ENCODE assay signal across 8 cellular contexts in the genomic region with DNA sequence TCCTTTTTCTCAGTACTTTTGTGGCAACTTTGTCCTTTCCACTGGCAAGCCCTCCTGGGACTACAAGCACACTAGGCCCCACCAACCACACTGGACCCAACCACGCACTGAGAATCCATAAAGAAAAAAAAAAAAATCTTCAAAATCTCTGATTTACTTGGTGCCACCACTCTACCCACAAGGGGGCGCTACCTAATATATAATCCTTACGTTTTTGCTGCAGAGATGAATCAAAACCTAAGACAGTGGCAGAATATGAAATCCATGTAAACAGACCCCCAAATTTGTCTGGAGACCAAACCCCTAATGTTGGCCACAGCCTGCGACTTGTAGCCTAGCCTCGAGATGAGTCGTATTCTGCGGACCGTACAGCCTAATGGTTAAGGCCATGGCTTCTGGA.
A peak's percentile ranks its signal among the peaks of the same experiment; 100 is the strongest.
DNase-seq lines count a peak whose midpoint lies in the region; ATAC-seq and TF ChIP-seq lines count a peak whose summit lies in the region.

No MANE protein-coding gene starts in this region.

- H2AFZ ChIP-seq in OCI-LY3 (ENCODE audit: low read depth, low read length) (no peak overlapping the region), fibroblast of lung (ENCODE audit: low read length) (no peak overlapping the region)

- CTCF ChIA-PET in AG04450 (lab: Charles Lee) = interaction anchor here (0.6 to 0.9 kb wide), 6 partner anchors 12 to 637 kb away, joined by 3 to 5 read pairs (median 3); no protein-coding TSS in a partner anchor

- no peaks in the 10 kb centered on the region for H4K20me1 ChIP-seq in OCI-LY3 (ENCODE audit: insufficient read depth, low read length)
- no peaks in the 10 kb centered on the region for H4K20me1 ChIP-seq in fibroblast of lung (ENCODE audit: control insufficient read depth, extremely low read depth, insufficient read depth, low read length)

- H3K27me3 ChIP-seq in AG04450 (ENCODE audit: control insufficient read depth, insufficient read depth, low read length) (no peaks in the 10 kb centered on the region), OCI-LY3 (ENCODE audit: low read depth, low read length) (no peaks in the 10 kb centered on the region), fibroblast of lung (ENCODE audit: control insufficient read depth, insufficient read depth, low read length) (no peaks in the 10 kb centered on the region), thyroid gland (no peaks in the 10 kb centered on the region)

- H3K4me1 ChIP-seq in OCI-LY3 (ENCODE audit: low read length) = no peaks in the 10 kb centered on the region
- no peaks in the 10 kb centered on the region for H3K4me1 ChIP-seq in fibroblast of lung (ENCODE audit: control insufficient read depth, extremely low read depth, insufficient read depth, low read length)
- H3K4me1 ChIP-seq in thyroid gland = no peaks in the 10 kb centered on the region

- no peak overlapping the region for H3K9ac ChIP-seq in OCI-LY3 (ENCODE audit: low read length)
- H3K9ac ChIP-seq in fibroblast of lung (ENCODE audit: insufficient read depth, low read length) = no peak overlapping the region

- H3K4me3 ChIP-seq in AG04450 (ENCODE audit: low read depth, low read length) (no peak overlapping the region), GM12864 (ENCODE audit: low read depth, low read length) (no peak overlapping the region), OCI-LY3 (ENCODE audit: low read length) (no peak overlapping the region), fibroblast of lung (replicated peaks in 1 of 4; ENCODE audit: control extremely low read depth in 1 of 4, insufficient read depth in 1 of 4, low read depth in 3 of 4, low read length in 4 of 4) (no peak overlapping the region), thyroid gland (replicated peaks in 1 of 3) (no peak overlapping the region)

- H3K9me3 ChIP-seq in AG04450 (ENCODE audit: control insufficient read depth, insufficient read depth, low read length) (no peaks in the 10 kb centered on the region), OCI-LY3 (ENCODE audit: insufficient read depth, low read length) (no peaks in the 10 kb centered on the region), fibroblast of lung (ENCODE audit: control insufficient read depth, insufficient read depth, low read depth, low read length) (no peaks in the 10 kb centered on the region), thyroid gland (no peaks in the 10 kb centered on the region)

- ATAC-seq in HG02840 (IDR thresholded peaks at IDR 0.05; ENCODE audit: low FRiP score, unreplicated experiment) (no peak), GM19395 (IDR thresholded peaks at IDR 0.05; ENCODE audit: unreplicated experiment) (no peak)

- H3K27ac ChIP-seq in AG04450 (ENCODE audit: low read depth, low read length) (no peak overlapping the region), OCI-LY3 (ENCODE audit: low read length) (no peak overlapping the region), fibroblast of lung (ENCODE audit: insufficient read depth, low read length) (no peak overlapping the region), thyroid gland (no peak overlapping the region)

- H3K79me2 ChIP-seq in OCI-LY3 (ENCODE audit: low read length) = no peaks in the 10 kb centered on the region
- no peaks in the 10 kb centered on the region for H3K79me2 ChIP-seq in fibroblast of lung (ENCODE audit: control insufficient read depth, insufficient read depth, low read length)

- TF ChIP-seq CTCF in AG04450 (IDR thresholded peaks at IDR 0.05; ENCODE audit: low read depth, low read length) = peak; percentile 31; the same call in 1 of the 2 replicates
- TF ChIP-seq CTCF in GM12864 (IDR thresholded peaks at IDR 0.05; ENCODE audit: low read depth, low read length, missing control alignments) = peak; percentile 25
- peak; percentile 69 for TF ChIP-seq CTCF in OCI-LY3 (IDR thresholded peaks at IDR 0.05; ENCODE audit: low read depth, low read length)
- peak; percentile 27 to 51 for TF ChIP-seq CTCF in fibroblast of lung (conservative IDR thresholded peaks at IDR 0.05 in 1 of 2, IDR thresholded peaks at IDR 0.05 in 1 of 2; ENCODE audit: low read depth in 1 of 2, low read length in 2 of 2)
- TF ChIP-seq CTCF in thyroid gland (IDR thresholded peaks at IDR 0.05) = peak in 2 of 6 experiments; percentile 24 to 43

- POLR2A ChIA-PET in AG04450 (lab: Yijun Ruan, JAX) = no interaction called here

- intact Hi-C loops in thyroid gland (cut with DNase I) = loop anchor here (10.0 kb wide), 1 partner anchor 640 kb away; no protein-coding TSS in a partner anchor

- 54 to 55% methylated on average over 8 of the region's 8 CpGs for WGBS in thyroid gland, 2 donors

- H3K4me2 ChIP-seq in OCI-LY3 (ENCODE audit: low read length) (no peak overlapping the region), fibroblast of lung (ENCODE audit: extremely low read depth, insufficient read depth, low read length) (no peak overlapping the region)

- no peaks in the 10 kb centered on the region for H3K36me3 ChIP-seq in OCI-LY3 (replicated peaks; ENCODE audit: low read depth, low read length)
- H3K36me3 ChIP-seq in fibroblast of lung (ENCODE audit: control insufficient read depth, insufficient read depth, low read length) = no peaks in the 10 kb centered on the region
- H3K36me3 ChIP-seq in thyroid gland = no peaks in the 10 kb centered on the region

- no peak for TF ChIP-seq POLR2A in thyroid gland (IDR thresholded peaks at IDR 0.05)

- no peak for DNase-seq in AG04450 (ENCODE audit: low read depth, low spot score)
- DNase-seq in GM12864 (ENCODE audit: low read depth) = no peak
- peak in 1 of 2 donors; percentile 37 for DNase-seq in fibroblast of lung (ENCODE audit: low read depth in 2 of 2)
- peak; percentile 2 to 3 for DNase-seq in thyroid gland
- no peak for DNase-seq in mucosa of gallbladder (ENCODE audit: low spot score)

Comparison
In these comparisons a context has a peak if more than half of its experiments do, and no peak if none do; other contexts are left out.
1. DNase-seq: peak in thyroid gland (2 of 2); none in AG04450 (single experiment), GM12864 (single experiment) and mucosa of gallbladder (single experiment).